Comparison of ENCODE assay signal across 1 cellular context in the genomic region with DNA sequence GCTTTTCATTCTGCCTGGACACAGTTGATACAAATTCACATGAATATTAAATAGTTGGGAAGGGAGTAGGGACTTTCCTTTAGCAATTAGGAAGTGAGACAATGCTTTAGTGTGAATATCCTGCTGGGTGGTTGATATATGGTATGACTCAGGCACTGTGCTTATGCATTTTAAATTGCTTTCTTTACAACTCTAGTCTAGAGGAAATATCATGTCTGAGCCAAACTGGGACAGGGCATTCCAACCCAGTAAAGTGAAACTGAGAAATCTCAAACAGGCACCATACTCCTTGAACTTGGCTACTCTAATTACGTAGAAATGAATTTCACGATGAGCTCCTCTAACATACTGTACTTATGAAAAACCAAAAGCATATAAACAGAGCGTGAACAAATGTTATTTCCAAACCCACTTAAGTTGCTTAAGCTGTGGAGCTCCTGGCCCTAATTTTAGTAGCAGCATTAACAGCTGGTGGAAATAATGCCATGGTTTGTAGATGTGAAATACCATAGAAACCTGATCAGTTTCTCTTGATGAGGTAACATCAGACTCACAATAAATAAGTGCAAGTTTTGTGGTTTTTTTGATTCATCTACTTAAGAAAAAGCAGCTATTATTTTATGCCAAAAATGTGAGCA.
TF ChIP-seq lines count a peak whose summit lies in the region.

No MANE protein-coding gene starts in this region.

TF ChIP-seq in GM12878, 131 proteins besides CTCF, POLR2A, EP300 and RAD21:
- TF ChIP-seq ZNF622 (IDR thresholded peaks at IDR 0.05) (no peak), NR2C1 (IDR thresholded peaks at IDR 0.05) (no peak), HDAC2 (IDR thresholded peaks at IDR 0.05) (no peak)
- TF ChIP-seq, protein P1, sequence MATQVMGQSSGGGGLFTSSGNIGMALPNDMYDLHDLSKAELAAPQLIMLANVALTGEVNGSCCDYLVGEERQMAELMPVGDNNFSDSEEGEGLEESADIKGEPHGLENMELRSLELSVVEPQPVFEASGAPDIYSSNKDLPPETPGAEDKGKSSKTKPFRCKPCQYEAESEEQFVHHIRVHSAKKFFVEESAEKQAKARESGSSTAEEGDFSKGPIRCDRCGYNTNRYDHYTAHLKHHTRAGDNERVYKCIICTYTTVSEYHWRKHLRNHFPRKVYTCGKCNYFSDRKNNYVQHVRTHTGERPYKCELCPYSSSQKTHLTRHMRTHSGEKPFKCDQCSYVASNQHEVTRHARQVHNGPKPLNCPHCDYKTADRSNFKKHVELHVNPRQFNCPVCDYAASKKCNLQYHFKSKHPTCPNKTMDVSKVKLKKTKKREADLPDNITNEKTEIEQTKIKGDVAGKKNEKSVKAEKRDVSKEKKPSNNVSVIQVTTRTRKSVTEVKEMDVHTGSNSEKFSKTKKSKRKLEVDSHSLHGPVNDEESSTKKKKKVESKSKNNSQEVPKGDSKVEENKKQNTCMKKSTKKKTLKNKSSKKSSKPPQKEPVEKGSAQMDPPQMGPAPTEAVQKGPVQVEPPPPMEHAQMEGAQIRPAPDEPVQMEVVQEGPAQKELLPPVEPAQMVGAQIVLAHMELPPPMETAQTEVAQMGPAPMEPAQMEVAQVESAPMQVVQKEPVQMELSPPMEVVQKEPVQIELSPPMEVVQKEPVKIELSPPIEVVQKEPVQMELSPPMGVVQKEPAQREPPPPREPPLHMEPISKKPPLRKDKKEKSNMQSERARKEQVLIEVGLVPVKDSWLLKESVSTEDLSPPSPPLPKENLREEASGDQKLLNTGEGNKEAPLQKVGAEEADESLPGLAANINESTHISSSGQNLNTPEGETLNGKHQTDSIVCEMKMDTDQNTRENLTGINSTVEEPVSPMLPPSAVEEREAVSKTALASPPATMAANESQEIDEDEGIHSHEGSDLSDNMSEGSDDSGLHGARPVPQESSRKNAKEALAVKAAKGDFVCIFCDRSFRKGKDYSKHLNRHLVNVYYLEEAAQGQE (IDR thresholded peaks at IDR 0.05; ENCODE audit: low read depth, low read length), result no peak
- TF ChIP-seq, protein P2, sequence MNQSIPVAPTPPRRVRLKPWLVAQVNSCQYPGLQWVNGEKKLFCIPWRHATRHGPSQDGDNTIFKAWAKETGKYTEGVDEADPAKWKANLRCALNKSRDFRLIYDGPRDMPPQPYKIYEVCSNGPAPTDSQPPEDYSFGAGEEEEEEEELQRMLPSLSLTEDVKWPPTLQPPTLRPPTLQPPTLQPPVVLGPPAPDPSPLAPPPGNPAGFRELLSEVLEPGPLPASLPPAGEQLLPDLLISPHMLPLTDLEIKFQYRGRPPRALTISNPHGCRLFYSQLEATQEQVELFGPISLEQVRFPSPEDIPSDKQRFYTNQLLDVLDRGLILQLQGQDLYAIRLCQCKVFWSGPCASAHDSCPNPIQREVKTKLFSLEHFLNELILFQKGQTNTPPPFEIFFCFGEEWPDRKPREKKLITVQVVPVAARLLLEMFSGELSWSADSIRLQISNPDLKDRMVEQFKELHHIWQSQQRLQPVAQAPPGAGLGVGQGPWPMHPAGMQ (IDR thresholded peaks at IDR 0.05; ENCODE audit: borderline replicate concordance), result no peak
